36 cellular contexts compared by ENCODE assay signal in the genomic region with DNA sequence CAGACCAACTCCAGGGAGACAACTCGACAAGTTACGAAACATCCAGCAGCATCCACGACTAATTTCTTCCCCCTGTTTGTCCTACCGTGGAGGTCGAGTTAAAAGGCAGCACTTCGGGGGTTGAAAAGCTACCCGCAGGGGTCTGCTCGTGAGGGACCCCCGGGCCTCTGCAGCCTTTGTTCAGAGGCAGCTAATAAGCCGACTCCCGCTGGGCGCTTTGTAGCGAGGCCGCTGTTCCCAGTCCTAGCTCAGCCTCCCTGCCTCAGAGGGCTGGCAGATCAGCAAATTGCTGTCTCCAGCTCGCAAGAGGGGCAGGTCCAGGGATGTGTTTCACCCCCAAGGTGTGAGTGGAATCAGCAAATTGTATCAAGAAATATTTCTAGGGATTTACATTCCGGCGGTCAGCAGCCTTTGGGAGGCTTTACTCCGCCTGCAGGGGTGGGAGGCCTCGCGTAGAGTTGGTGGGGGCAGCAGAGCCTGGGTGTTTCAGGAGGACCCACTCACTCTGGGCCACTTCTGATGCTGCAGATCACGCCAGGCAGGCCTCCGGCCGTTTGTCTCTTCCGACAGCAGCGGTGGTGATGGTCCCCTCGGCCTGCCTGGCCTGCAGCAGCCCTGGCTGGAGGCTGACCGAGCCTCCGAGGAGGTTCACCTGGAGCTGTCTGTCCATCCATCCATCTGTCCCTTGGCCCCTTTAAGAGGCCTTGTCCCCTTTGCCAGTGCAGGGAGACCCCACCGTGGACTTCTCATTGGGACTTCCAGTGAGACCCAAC. TPM values are rescaled to one million over a fixed set of nuclear protein-coding genes. Genes with fewer than 3 reads are reported as not detected.
DNase-seq lines count a peak whose midpoint lies in the region; ATAC-seq, FAIRE-seq and TF ChIP-seq lines count a peak whose summit lies in the region.
"Had no signal": no experiment of that assay in that cellular context is flagged by ENCODE, and none has a peak within 500 bp of the region (broad histone marks: within the 10 kb centered on the region; RNA-seq: fewer than 3 reads in every experiment).

No MANE protein-coding gene starts in this region.

- H3K9ac ChIP-seq in HepG2 (ENCODE audit: insufficient read depth, low read depth, low read length) (no peak overlapping the region), K562 (ENCODE audit: insufficient read depth in 1 of 2, low read depth in 2 of 2, low read length in 2 of 2) (no peak overlapping the region), mesendoderm (ENCODE audit: low read length) (no peak overlapping the region)

- CTCF ChIA-PET in HepG2 (lab: Yijun Ruan, JAX; ENCODE audit: low intra/inter-chr PET ratio, low total read pairs) (no interaction called here), K562 (lab: Yijun Ruan, JAX; ENCODE audit: low intra/inter-chr PET ratio) (no interaction called here)

- DNase-seq in HepG2 (ENCODE audit: low spot score) (no peak), right lobe of liver (no peak), K562 (ENCODE audit: extremely low read depth in 1 of 4, low spot score in 3 of 4) (no peak), mesendoderm (peak; percentile 58), chondrocyte (ENCODE audit: low spot score) (no peak), T-helper 17 cell (no peak), NCI-H2171 (lab: John Stamatoyannopoulos, UW) (no peak), SHP77 (lab: John Stamatoyannopoulos, UW) (no peak)
- DNase-seq: activated CD4-positive, alpha-beta T cell treated with anti-CD3 and anti-CD28 coated beads, Interleukin-2, amount 10 ng/mL, durations not matched to agents 24 days and 14 days; activated gamma-delta T cell treated with Interleukin-2 at 50 U/mL for 16 hours; activated naive CD8-positive, alpha-beta T cell treated with anti-CD3 and anti-CD28 coated beads, Interleukin-2, amount 10 ng/mL, durations not matched to agents 7 days and 5 days; activated T-cell treated with anti-CD3 and anti-CD28 coated beads, Interleukin-2, amount 50 U/mL, for 4 hours; aorta; CD8-positive, alpha-beta T cell; effector memory CD4-positive, alpha-beta T cell; erythroblast; GOT3; KBM-7; kidney glomerular epithelial cell; lower lobe of right lung; naive thymus-derived CD4-positive, alpha-beta T cell; NCI-H1105 treated with DMSO at 0.1 percent for 48 hours; NCI-H2029 treated with DMSO at 0.1 percent for 48 hours; NCI-H345; NCI-H774; ovary; SJCRH30; stimulated activated CD4-positive, alpha-beta T cell treated with anti-CD3 and anti-CD28 coated beads, Interleukin-1b, Interleukin-23, amount 100 ng/mL, for 48 hours; uterus had no signal

- H2BK15ac ChIP-seq in mesendoderm (replicated peaks; ENCODE audit: low read depth), result no peak overlapping the region

- H2BK5ac ChIP-seq in mesendoderm (ENCODE audit: low read length), result no peak overlapping the region

- no peak overlapping the region for H3K4me3 Mint-ChIP-seq in chondrocyte (ENCODE audit: unreplicated experiment)
- no peak overlapping the region for H3K4me3 Mint-ChIP-seq in T-helper 17 cell
- H3K4me3 Mint-ChIP-seq: activated CD4-positive, alpha-beta T cell treated with anti-CD3 and anti-CD28 coated beads, Interleukin-2, amount 10 ng/mL, durations not matched to agents 24 days and 14 days; activated naive CD8-positive, alpha-beta T cell treated with anti-CD3 and anti-CD28 coated beads, Interleukin-2, amount 10 ng/mL, durations not matched to agents 7 days and 5 days; activated T-cell treated with anti-CD3 and anti-CD28 coated beads, Interleukin-2, amount 50 U/mL, for 4 hours; CD8-positive, alpha-beta T cell; naive thymus-derived CD4-positive, alpha-beta T cell; stimulated activated naive CD8-positive, alpha-beta T cell treated with anti-CD3 and anti-CD28 coated beads, Interleukin-15, Interleukin-2, amounts not matched to agents 100 ng/mL and 50 ng/mL, for 24 hours had no signal

- WGBS in HepG2 (ENCODE audit: low lambda C conversion rate), result 49% methylated on average over 7 of the region's 29 CpGs
- 63% methylated on average over 4 of the region's 29 CpGs for WGBS in right lobe of liver (ENCODE audit: insufficient coverage, low coverage, low lambda C conversion rate, missing lambda C conversion rate)
- WGBS in K562 (ENCODE audit: insufficient coverage, low coverage, missing lambda C conversion rate), result 45% methylated on average over 23 of the region's 29 CpGs
- no CpG with 5 or more reads among the region's 29 CpGs for WGBS in mesendoderm (ENCODE audit: extremely low coverage, insufficient coverage, low lambda C conversion rate)

- no peak overlapping the region for H2BK120ac ChIP-seq in mesendoderm (ENCODE audit: low read depth, low read length)

- no peaks in the 10 kb centered on the region for H3K9me1 ChIP-seq in K562 (ENCODE audit: control insufficient read depth, insufficient read depth, low read length)

- ATAC-seq in HepG2 (no peak), right lobe of liver (no peak), K562 (no peak), T-helper 17 cell (no peak)
- ATAC-seq: activated T-cell treated with anti-CD3 and anti-CD28 coated beads, Interleukin-2, amount 50 U/mL, for 4 hours; CD8-positive, alpha-beta T cell; lower lobe of right lung; naive thymus-derived CD4-positive, alpha-beta T cell had no signal

- H2AFZ ChIP-seq in HepG2 (ENCODE audit: low read length) (no peak overlapping the region), K562 (ENCODE audit: low read depth, low read length) (no peak overlapping the region)

- peaks cover 6% of the 10 kb centered on the region for H3K79me2 ChIP-seq in HepG2 (ENCODE audit: insufficient read depth, low read length)
- H3K79me2 ChIP-seq in K562 (ENCODE audit: control insufficient read depth, insufficient read depth, low read length), result no peaks in the 10 kb centered on the region
- no peaks in the 10 kb centered on the region for H3K79me2 ChIP-seq in mesendoderm (ENCODE audit: control insufficient read depth, insufficient read depth, low read length)

- no peak for TF ChIP-seq CTCF in HepG2 (CRISPR knock-in tag; IDR thresholded peaks at IDR 0.05)
- no peak for TF ChIP-seq CTCF in right lobe of liver (IDR thresholded peaks at IDR 0.05)
- no peak for TF ChIP-seq CTCF in K562 (IDR thresholded peaks at IDR 0.05 in 2 of 3, conservative IDR thresholded peaks at IDR 0.05 in 1 of 3; ENCODE audit: insufficient read depth in 2 of 3, low read depth in 1 of 3, low read length in 3 of 3)
- TF ChIP-seq CTCF in chondrocyte (IDR thresholded peaks at IDR 0.05), result no peak

- TF ChIP-seq POLR2A in HepG2 (IDR thresholded peaks at IDR 0.05; ENCODE audit: insufficient read depth in 1 of 2, low read depth in 2 of 2, low read length in 2 of 2), result no peak
- TF ChIP-seq POLR2A in right lobe of liver (IDR thresholded peaks at IDR 0.05), result no peak
- TF ChIP-seq POLR2A in K562 (conservative IDR thresholded peaks at IDR 0.05), result no peak

- H3K4me1 Mint-ChIP-seq in chondrocyte (ENCODE audit: low read depth), result peaks cover 12% of the 10 kb centered on the region
- H3K4me1 Mint-ChIP-seq in T-helper 17 cell, result peaks cover 2% of the 10 kb centered on the region
- H3K4me1 Mint-ChIP-seq: activated CD4-positive, alpha-beta T cell treated with anti-CD3 and anti-CD28 coated beads, Interleukin-2, amount 10 ng/mL, durations not matched to agents 24 days and 14 days; activated naive CD8-positive, alpha-beta T cell treated with anti-CD3 and anti-CD28 coated beads, Interleukin-2, amount 10 ng/mL, durations not matched to agents 7 days and 5 days; naive thymus-derived CD4-positive, alpha-beta T cell had no signal

- H3K23ac ChIP-seq in mesendoderm (ENCODE audit: low read length), result no peak overlapping the region

- no peak overlapping the region for H3K18ac ChIP-seq in mesendoderm (ENCODE audit: low read length)

- no peak overlapping the region for H3K56ac ChIP-seq in mesendoderm (ENCODE audit: low read length)

- POLR2A ChIA-PET in HepG2 (lab: Yijun Ruan, JAX), result interaction anchor here (0.7 to 7.3 kb wide), 5 partner anchors 9 to 26 kb away, joined by 3 to 88 read pairs (median 6); a partner anchor contains a TSS
- POLR2A ChIA-PET in K562 (lab: Yijun Ruan, JAX), result interaction anchor here (0.8 to 2.1 kb wide), 2 partner anchors 22 to 41 kb away, joined by 3 to 8 read pairs; a partner anchor contains a TSS

- H4K20me1 ChIP-seq in HepG2 (ENCODE audit: insufficient read depth, low read length) (no peaks in the 10 kb centered on the region), K562 (replicated peaks; ENCODE audit: control insufficient read depth, insufficient read depth, low read length) (no peaks in the 10 kb centered on the region; the same call in 1 of the 2 replicates)

- TF ChIP-seq RAD21 in HepG2 (CRISPR knock-in tag; IDR thresholded peaks at IDR 0.05) (no peak), K562 (CRISPR knock-in tag; conservative IDR thresholded peaks at IDR 0.05 in 1 of 2, IDR thresholded peaks at IDR 0.05 in 1 of 2) (no peak)

- in situ Hi-C loops in HepG2 (cut with HindIII; ENCODE audit: extremely low pct_ligation_motif_present, low pct_unique_long_range_greater_than_20kb) (no loop called here), K562 (cut with MboI) (no loop called here)

- no peaks in the 10 kb centered on the region for H3K36me3 Mint-ChIP-seq in chondrocyte (ENCODE audit: low read depth)
- no peaks in the 10 kb centered on the region for H3K36me3 Mint-ChIP-seq in T-helper 17 cell (ENCODE audit: low read depth)
- H3K36me3 Mint-ChIP-seq: activated naive CD8-positive, alpha-beta T cell treated with anti-CD3 and anti-CD28 coated beads, Interleukin-2, amount 10 ng/mL, durations not matched to agents 7 days and 5 days; naive thymus-derived CD4-positive, alpha-beta T cell had no signal

- H3K4me3 ChIP-seq in HepG2 (replicated peaks in 1 of 3; ENCODE audit: insufficient read depth in 1 of 3, low read depth in 2 of 3, low read length in 3 of 3), result peak overlapping the region in 1 of 3 experiments; percentile 20; a peak in 1 of 6 replicates
- H3K4me3 ChIP-seq in right lobe of liver, result no peak overlapping the region
- no peak overlapping the region for H3K4me3 ChIP-seq in K562
- no peak overlapping the region for H3K4me3 ChIP-seq in mesendoderm (ENCODE audit: low read length)
- H3K4me3 ChIP-seq: lower lobe of right lung, ovary, SJCRH30, smooth muscle cell, thoracic aorta, uterus had no signal

- no peak overlapping the region for H2AK5ac ChIP-seq in mesendoderm (ENCODE audit: low read length)

- no peaks in the 10 kb centered on the region for H3K79me1 ChIP-seq in mesendoderm (ENCODE audit: low read length)

- H3K9me3 Mint-ChIP-seq in chondrocyte (ENCODE audit: low read depth), result no peaks in the 10 kb centered on the region
- H3K9me3 Mint-ChIP-seq: activated CD4-positive, alpha-beta T cell treated with anti-CD3 and anti-CD28 coated beads, Interleukin-2, amount 10 ng/mL, durations not matched to agents 24 days and 14 days; activated naive CD8-positive, alpha-beta T cell treated with anti-CD3 and anti-CD28 coated beads, Interleukin-2, amount 10 ng/mL, durations not matched to agents 7 days and 5 days; activated T-cell treated with anti-CD3 and anti-CD28 coated beads, Interleukin-2, amount 50 U/mL, for 4 hours; CD8-positive, alpha-beta T cell; naive thymus-derived CD4-positive, alpha-beta T cell; stimulated activated naive CD8-positive, alpha-beta T cell treated with anti-CD3 and anti-CD28 coated beads, Interleukin-15, Interleukin-2, amounts not matched to agents 100 ng/mL and 50 ng/mL, for 24 hours had no signal

- H4K5ac ChIP-seq in mesendoderm (ENCODE audit: low read length), result no peak overlapping the region

- peak overlapping the region; percentile 44 for H3K4me2 ChIP-seq in HepG2 (ENCODE audit: low read depth, low read length)
- no peak overlapping the region for H3K4me2 ChIP-seq in K562 (ENCODE audit: insufficient read depth, low read length)
- H3K4me2 ChIP-seq in mesendoderm (ENCODE audit: low read length), result no peak overlapping the region
- H3K4me2 ChIP-seq: smooth muscle cell had no signal

- TF ChIP-seq EP300 in HepG2 (IDR thresholded peaks at IDR 0.05; ENCODE audit: low read depth in 2 of 2, low read length in 2 of 2) (no peak), HepG2 (CRISPR knock-in tag; IDR thresholded peaks at IDR 0.05; ENCODE audit: borderline replicate concordance) (no peak), K562 (IDR thresholded peaks at IDR 0.05; ENCODE audit: low read length) (no peak)

- H3K4ac ChIP-seq in mesendoderm (ENCODE audit: low read depth, low read length), result no peak overlapping the region

- H3K27ac Mint-ChIP-seq in chondrocyte (ENCODE audit: unreplicated experiment) (no peak overlapping the region), T-helper 17 cell (no peak overlapping the region)
- H3K27ac Mint-ChIP-seq: activated CD4-positive, alpha-beta T cell treated with anti-CD3 and anti-CD28 coated beads, Interleukin-2, amount 10 ng/mL, durations not matched to agents 24 days and 14 days; activated naive CD8-positive, alpha-beta T cell treated with anti-CD3 and anti-CD28 coated beads, Interleukin-2, amount 10 ng/mL, durations not matched to agents 7 days and 5 days; CD8-positive, alpha-beta T cell; stimulated activated naive CD8-positive, alpha-beta T cell treated with anti-CD3 and anti-CD28 coated beads, Interleukin-15, Interleukin-2, amounts not matched to agents 100 ng/mL and 50 ng/mL, for 24 hours had no signal

- H3K4me1 ChIP-seq in HepG2 (ENCODE audit: insufficient read depth, low read length), result peaks cover 77% of the 10 kb centered on the region
- H3K4me1 ChIP-seq in right lobe of liver, result no peaks in the 10 kb centered on the region
- H3K4me1 ChIP-seq in K562 (replicated peaks in 1 of 2; ENCODE audit: control insufficient read depth in 2 of 2, insufficient read depth in 2 of 2, low read length in 2 of 2), result peaks cover 4 to 31% of the 10 kb centered on the region in 2 experiments; a peak in 4 of 5 replicates
- peaks cover 2% of the 10 kb centered on the region for H3K4me1 ChIP-seq in mesendoderm (ENCODE audit: control insufficient read depth, low read depth, low read length)
- H3K4me1 ChIP-seq: uterus had no signal

- H3K36me3 ChIP-seq in HepG2 (replicated peaks in 1 of 2; ENCODE audit: control insufficient read depth in 1 of 2, insufficient read depth in 2 of 2, low read length in 2 of 2) (no peaks in the 10 kb centered on the region), right lobe of liver (no peaks in the 10 kb centered on the region), K562 (ENCODE audit: control insufficient read depth, insufficient read depth, low read length) (no peaks in the 10 kb centered on the region), mesendoderm (ENCODE audit: control insufficient read depth, insufficient read depth, low read length) (no peaks in the 10 kb centered on the region)
- H3K36me3 ChIP-seq: lower lobe of right lung, ovary, SJCRH30, thoracic aorta, uterus had no signal

- H3K27me3 Mint-ChIP-seq in chondrocyte (ENCODE audit: low read depth) (peaks cover 14% of the 10 kb centered on the region), T-helper 17 cell (no peaks in the 10 kb centered on the region)
- H3K27me3 Mint-ChIP-seq: activated CD4-positive, alpha-beta T cell treated with anti-CD3 and anti-CD28 coated beads, Interleukin-2, amount 10 ng/mL, durations not matched to agents 24 days and 14 days; activated naive CD8-positive, alpha-beta T cell treated with anti-CD3 and anti-CD28 coated beads, Interleukin-2, amount 10 ng/mL, durations not matched to agents 7 days and 5 days; naive thymus-derived CD4-positive, alpha-beta T cell; stimulated activated naive CD8-positive, alpha-beta T cell treated with anti-CD3 and anti-CD28 coated beads, Interleukin-15, Interleukin-2, amounts not matched to agents 100 ng/mL and 50 ng/mL, for 24 hours had no signal

- BruUV-seq in HepG2 (replicated peaks; lab: Mats Ljungman, UMichigan), result no TSS peak
- BruUV-seq in K562 (replicated peaks; lab: Mats Ljungman, UMichigan), result no TSS peak

- intact Hi-C loops in HepG2 (cut with micrococcal nuclease; ENCODE audit: unreplicated experiment) (no loop called here), right lobe of liver (cut with DNase I) (no loop called here), K562 (cut with micrococcal nuclease) (no loop called here)

- H3K9me3 ChIP-seq in HepG2 (ENCODE audit: low read length), result no peaks in the 10 kb centered on the region
- no peaks in the 10 kb centered on the region for H3K9me3 ChIP-seq in right lobe of liver
- no peaks in the 10 kb centered on the region for H3K9me3 ChIP-seq in K562 (replicated peaks; ENCODE audit: control insufficient read depth, insufficient read depth, low read depth, low read length)
- no peaks in the 10 kb centered on the region for H3K9me3 ChIP-seq in T-helper 17 cell (ENCODE audit: control insufficient read depth, low read length, poor library complexity, severe bottlenecking)
- H3K9me3 ChIP-seq: lower lobe of right lung, ovary, SJCRH30, thoracic aorta, uterus had no signal

- no peak for FAIRE-seq in HepG2 (lab: Jason Lieb, UNC)
- FAIRE-seq in K562 (lab: Jason Lieb, UNC), result no peak
- FAIRE-seq: A204.1, colon, HTR-8/SVneo, RCC 7860 had no signal

- H3K27me3 ChIP-seq in HepG2 (ENCODE audit: control insufficient read depth in 1 of 2, insufficient read depth in 2 of 2, low read length in 2 of 2) (peaks cover 8 to 59% of the 10 kb centered on the region in 2 experiments; a peak in 4 of 5 replicates), right lobe of liver (no peaks in the 10 kb centered on the region), K562 (ENCODE audit: control insufficient read depth in 2 of 2, insufficient read depth in 2 of 2, low read length in 2 of 2) (peaks cover 0 to 26% of the 10 kb centered on the region in 2 experiments; a peak in 3 of 5 replicates), mesendoderm (ENCODE audit: insufficient read depth, low read length, poor library complexity) (no peaks in the 10 kb centered on the region)
- H3K27me3 ChIP-seq: ovary, uterus had no signal

- H4K8ac ChIP-seq in mesendoderm (ENCODE audit: low read depth, low read length), result no peak overlapping the region

- H3K27ac ChIP-seq in HepG2 (ENCODE audit: extremely low read length, insufficient read depth, low read length) (no peak overlapping the region), right lobe of liver (no peak overlapping the region), K562 (ENCODE audit: extremely low read depth, low read depth, low read length) (no peak overlapping the region), mesendoderm (ENCODE audit: low read depth, low read length) (no peak overlapping the region)
- H3K27ac ChIP-seq: lower lobe of right lung, ovary, SJCRH30, thoracic aorta, uterus had no signal

RNA-seq across cellular contexts. Expression of a gene that starts 21.6 kb away (rescaled TPM):
- total RNA-seq in HepG2 (2016; rRNA removed; fragmentation: Illumina TruSeq; extraction: Trizol), result 2.5 and 18.9 TPM in 2 replicates
- 0.30 and 0.35 TPM in 2 replicates for total RNA-seq in HepG2 (2016; cell fraction: cytosol; rRNA removed; fragmentation: Illumina TruSeq; extraction: Trizol; ENCODE audit: low read depth)
- 2.0 and 16.5 TPM in 2 replicates for total RNA-seq in HepG2 (2016; cell fraction: insoluble cytoplasmic fraction; rRNA removed; fragmentation: Illumina TruSeq; extraction: Trizol)
- 0.90 and 1.1 TPM in 2 replicates for total RNA-seq in HepG2 (2016; cell fraction: membrane; rRNA removed; fragmentation: Illumina TruSeq; extraction: Trizol)
- 66.8 and 83.4 TPM in 2 replicates for total RNA-seq in HepG2 (2016; cell fraction: nucleus; rRNA removed; fragmentation: Illumina TruSeq; extraction: Trizol)
- polyA plus RNA-seq in HepG2 (2011; rRNA removed), result 1.3 TPM in 2 replicates
- 0.05 TPM in 2 replicates for polyA plus RNA-seq in HepG2 (2011; cell fraction: cytosol; rRNA removed)
- 11.8 and 14.7 TPM in 2 replicates for polyA plus RNA-seq in HepG2 (2011; cell fraction: nucleus; rRNA removed)
- 1.9 and 2.0 TPM in 2 replicates for polyA plus RNA-seq in HepG2 (2012)
- polyA plus RNA-seq in HepG2 (2016; cell fraction: cytosol; fragmentation: Illumina TruSeq; extraction: Trizol; ENCODE audit: low read depth), result 0.01 and 0.02 TPM in 2 replicates
- 0.15 and 0.17 TPM in 2 replicates for polyA plus RNA-seq in HepG2 (2016; cell fraction: insoluble cytoplasmic fraction; fragmentation: Illumina TruSeq; extraction: Trizol; ENCODE audit: low read depth)
- polyA plus RNA-seq in HepG2 (2016; cell fraction: membrane; fragmentation: Illumina TruSeq; extraction: Trizol; ENCODE audit: low read depth), result 0.03 and 0.06 TPM in 2 replicates
- polyA plus RNA-seq in HepG2 (2016; cell fraction: nucleus; fragmentation: Illumina TruSeq; extraction: Trizol; ENCODE audit: insufficient read depth, low read depth), result 8.4 and 10.5 TPM in 2 replicates
- 0.05 and 36.1 TPM in 2 replicates for polyA minus RNA-seq in HepG2 (2011; rRNA and poly(A)+ RNA removed; ENCODE audit: low replicate concordance)
- 0.79 and 0.97 TPM in 2 replicates for polyA minus RNA-seq in HepG2 (2011; cell fraction: cytosol; rRNA and poly(A)+ RNA removed)
- polyA minus RNA-seq in HepG2 (2011; cell fraction: nucleus; rRNA and poly(A)+ RNA removed), result 112 and 125 TPM in 2 replicates
- 1 to 10 TPM in 2 of 6 experiments, under 1 TPM in 4; 0.37 to 1.7 (median 0.60) TPM for total RNA-seq in right lobe of liver
- total RNA-seq in K562 (2011; cell fraction: chromatin; rRNA removed; ENCODE audit: low replicate concordance), result 32.7 and 48.2 TPM in 2 replicates
- 15.8 and 20.9 TPM in 2 replicates for total RNA-seq in K562 (2011; cell fraction: nucleolus; rRNA removed)
- 36.4 and 61.6 TPM in 2 replicates for total RNA-seq in K562 (2011; cell fraction: nucleoplasm; rRNA removed)
- total RNA-seq in K562 (2014; rRNA removed), result 1.2 and 1.3 TPM in 2 replicates
- total RNA-seq in K562 (2014; rRNA removed; fragmentation: Illumina TruSeq; extraction: Trizol), result 2.0 TPM in 2 replicates
- 2.2 and 2.3 TPM in 2 replicates for total RNA-seq in K562 (2015; rRNA removed; fragmentation: Illumina TruSeq; extraction: Trizol)
- total RNA-seq in K562 (2021), result 1.4 and 1.7 TPM in 2 replicates
- polyA plus RNA-seq in K562 (2011; rRNA removed), result 0.74 and 0.92 TPM in 2 replicates
- polyA plus RNA-seq in K562 (2011; cell fraction: cytosol; rRNA removed), result 0.06 and 0.15 TPM in 2 replicates
- 5.9 and 6.5 TPM in 2 replicates for polyA plus RNA-seq in K562 (2011; cell fraction: nucleus; rRNA removed)
- polyA plus RNA-seq in K562 (2012), result 0.38 and 0.66 TPM in 2 replicates
- 0.48 and 0.51 TPM in 2 replicates for polyA plus RNA-seq in K562 (2014; fragmentation: Illumina TruSeq; extraction: Trizol)
- under 1 TPM; 0.04 to 0.17 TPM for polyA plus RNA-seq in K562 (2014; fragmentation: Nextera tagmentation; extraction: Ambion mirVana)
- polyA plus RNA-seq in K562 (2014; rRNA removed), result 0.50 and 0.64 TPM in 2 replicates
- 7.7 and 12.9 TPM in 2 replicates for polyA minus RNA-seq in K562 (2011; rRNA and poly(A)+ RNA removed)
- 0.48 and 1.0 TPM in 2 replicates for polyA minus RNA-seq in K562 (2011; cell fraction: cytosol; rRNA and poly(A)+ RNA removed)
- 15.9 and 28.0 TPM in 2 replicates for polyA minus RNA-seq in K562 (2011; cell fraction: nucleus; rRNA and poly(A)+ RNA removed)
- polyA plus RNA-seq in mesendoderm (2013, experiment 1 of 2), result 0.04 TPM
- 0.04 TPM for polyA plus RNA-seq in mesendoderm (2013, experiment 2 of 2)
- 2.5 to 8.5 TPM (median 2.7 TPM) in 3 replicates for total RNA-seq in chondrocyte
- total RNA-seq in T-helper 17 cell, result under 1 TPM; 0.20 to 0.23 TPM
